Comparison of ENCODE assay signal across 8 cellular contexts in genomic region chr1:7770939-7771672, GRCh38. TPM values are rescaled to one million over a fixed set of nuclear protein-coding genes. Genes with fewer than 3 reads are reported as not detected.
A peak's percentile ranks its signal among the peaks of the same experiment; 100 is the strongest.
DNase-seq lines count a peak whose midpoint lies in the region; ATAC-seq and TF ChIP-seq lines count a peak whose summit lies in the region.

TSS of gene VAMP3 (plus strand) at chr1:7771296. CDS start at chr1:7771384, 88 bp downstream.

- peaks cover 13% of the 10 kb centered on the region for H3K4me1 ChIP-seq in mucosa of stomach (ENCODE audit: control insufficient read depth, insufficient read depth, low read length)

- peak within 1 kb of the TSS; percentile 93 for H3K4me3 ChIP-seq in epithelial cell of proximal tubule (ENCODE audit: low read depth, low read length)
- H3K4me3 ChIP-seq in mucosa of stomach (ENCODE audit: low read length) = peak within 1 kb of the TSS; percentile 90

- no peaks in the 10 kb centered on the region for H3K27me3 ChIP-seq in mucosa of stomach (ENCODE audit: control insufficient read depth, insufficient read depth, low read length)

- no peak for TF ChIP-seq CTCF in epithelial cell of proximal tubule (conservative IDR thresholded peaks at IDR 0.05; ENCODE audit: low read depth, low read length)

- H3K36me3 ChIP-seq in mucosa of stomach (ENCODE audit: control insufficient read depth, insufficient read depth, low read length) = no peaks in the 10 kb centered on the region

- peak; percentile 82 for ATAC-seq in GM19324 (IDR thresholded peaks at IDR 0.05; ENCODE audit: low FRiP score, unreplicated experiment)
- ATAC-seq in HG03521 (IDR thresholded peaks at IDR 0.05; ENCODE audit: unreplicated experiment) = peak; percentile 77

- DNase-seq in C1 segment of cervical spinal cord (lab: John Stamatoyannopoulos, UW) = peak in 13 of 14 donors; percentile 38 to 92 (median 82)
- DNase-seq in OCI-M1 (lab: John Stamatoyannopoulos, UW) = peak; percentile 84
- DNase-seq in activated T-cell treated with anti-CD3 and anti-CD28 coated beads for 4 hours = peak; percentile 87
- no peak for DNase-seq in epithelial cell of proximal tubule (ENCODE audit: low read depth)
- DNase-seq in stimulated activated CD8-positive, alpha-beta memory T cell treated with anti-CD3 and anti-CD28 coated beads, Interleukin-4, amount 100 ng/mL, for 48 hours = peak; percentile 94

- H3K9me3 ChIP-seq in mucosa of stomach (ENCODE audit: control insufficient read depth, low read length) = no peaks in the 10 kb centered on the region

- peak within 1 kb of the TSS; percentile 88 for H3K9ac ChIP-seq in mucosa of stomach (ENCODE audit: low read length)

RNA-seq across cellular contexts. Expression of gene VAMP3, which starts in this region (rescaled TPM):
- total RNA-seq in epithelial cell of proximal tubule = 89.4 and 101 TPM in 2 replicates
